In the genomic region with DNA sequence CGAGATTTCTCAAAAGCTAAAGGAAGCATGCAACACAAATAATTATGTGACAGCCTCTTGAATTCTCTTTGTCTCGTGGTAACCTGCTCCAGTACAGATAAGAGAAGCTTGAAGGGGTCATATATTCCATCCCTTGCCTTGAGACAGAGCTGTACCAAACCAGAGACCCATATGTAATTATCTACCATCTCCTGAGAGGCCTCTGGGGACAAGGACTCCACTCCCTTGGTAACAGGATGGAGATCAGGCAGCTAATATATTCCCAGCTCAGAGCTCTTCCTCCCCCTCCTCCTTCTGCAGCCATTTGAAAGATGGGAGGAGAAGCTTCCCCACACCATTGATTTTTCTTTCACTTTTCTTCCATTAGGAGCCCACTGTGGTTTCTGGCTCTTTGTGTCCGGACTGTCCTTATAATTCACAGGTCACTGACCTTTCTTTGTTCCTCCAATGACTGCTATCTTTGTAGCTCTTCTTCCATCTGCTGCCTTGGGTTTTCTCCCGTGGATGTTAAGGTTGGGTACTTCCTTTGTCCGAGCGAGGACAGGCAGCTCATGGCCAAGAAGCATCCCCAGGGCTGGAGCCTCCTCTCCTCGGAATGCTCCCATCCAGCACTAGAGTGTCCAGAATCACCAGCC, we compare ENCODE assay signal across 17 cellular contexts. TPM values are rescaled to one million over a fixed set of nuclear protein-coding genes. Genes with fewer than 3 reads are reported as not detected.
DNase-seq lines count a peak whose midpoint lies in the region; ATAC-seq, FAIRE-seq and TF ChIP-seq lines count a peak whose summit lies in the region.
"Had no signal": no experiment of that assay in that cellular context is flagged by ENCODE, and none has a peak within 500 bp of the region (broad histone marks: within the 10 kb centered on the region; RNA-seq: fewer than 3 reads in every experiment).

No MANE protein-coding gene starts in this region.

- H3K79me2 ChIP-seq in mesendoderm (ENCODE audit: control insufficient read depth, insufficient read depth, low read length): no peaks in the 10 kb centered on the region

- no peak for FAIRE-seq in GM12892 (lab: Jason Lieb, UNC)
- FAIRE-seq: GM12878 had no signal

- no peak overlapping the region for H3K18ac ChIP-seq in mesendoderm (ENCODE audit: low read length)

- H3K4ac ChIP-seq in mesendoderm (ENCODE audit: low read depth, low read length): no peak overlapping the region

- CTCF ChIA-PET in CD4-positive, alpha-beta T cell (lab: Charles Lee): no interaction called here

- no peak overlapping the region for H4K8ac ChIP-seq in mesendoderm (ENCODE audit: low read depth, low read length)

- no peaks in the 10 kb centered on the region for H3K9me3 ChIP-seq in body of pancreas
- no peaks in the 10 kb centered on the region for H3K9me3 ChIP-seq in CD4-positive, alpha-beta T cell (ENCODE audit: control insufficient read depth, low read length)
- H3K9me3 ChIP-seq: gastrocnemius medialis, SJCRH30 had no signal

- peak overlapping the region; percentile 23 for H2BK5ac ChIP-seq in mesendoderm (ENCODE audit: low read length)

- H3K27ac ChIP-seq in mesendoderm (ENCODE audit: low read depth, low read length) (peak overlapping the region; percentile 50), body of pancreas (no peak overlapping the region)
- no peak overlapping the region for H3K27ac ChIP-seq in CD4-positive, alpha-beta T cell (ENCODE audit: low read depth, low read length)
- H3K27ac ChIP-seq: SJCRH30 had no signal

- no peaks in the 10 kb centered on the region for H3K9me3 Mint-ChIP-seq in CD4-positive, alpha-beta T cell
- H3K9me3 Mint-ChIP-seq: activated CD4-positive, alpha-beta T cell treated with anti-CD3 and anti-CD28 coated beads, Interleukin-2, amount 10 ng/mL, durations not matched to agents 7 days and 5 days; memory B cell had no signal

- no peak overlapping the region for H3K23ac ChIP-seq in mesendoderm (ENCODE audit: low read length)

- no peak for TF ChIP-seq CTCF in body of pancreas (IDR thresholded peaks at IDR 0.05)
- no peak for TF ChIP-seq CTCF in CD4-positive, alpha-beta T cell (IDR thresholded peaks at IDR 0.05)

- WGBS in mesendoderm (ENCODE audit: extremely low coverage, insufficient coverage, low lambda C conversion rate): no CpG with 5 or more reads among the region's 7 CpGs
- 84 to 88% methylated on average over 7 of the region's 7 CpGs for WGBS in body of pancreas, 2 donors

- no peak overlapping the region for H3K4me2 ChIP-seq in mesendoderm (ENCODE audit: low read length)

- peaks cover 19% of the 10 kb centered on the region for H3K4me1 ChIP-seq in mesendoderm (ENCODE audit: control insufficient read depth, low read depth, low read length)
- peaks cover 23% of the 10 kb centered on the region for H3K4me1 ChIP-seq in body of pancreas

- H3K4me1 Mint-ChIP-seq in CD4-positive, alpha-beta T cell (ENCODE audit: low read depth): no peaks in the 10 kb centered on the region
- H3K4me1 Mint-ChIP-seq: activated CD4-positive, alpha-beta T cell treated with anti-CD3 and anti-CD28 coated beads, Interleukin-2, amount 10 ng/mL, durations not matched to agents 7 days and 5 days had no signal

- no peak overlapping the region for H3K4me3 Mint-ChIP-seq in CD4-positive, alpha-beta T cell
- H3K4me3 Mint-ChIP-seq: activated CD4-positive, alpha-beta T cell treated with anti-CD3 and anti-CD28 coated beads, Interleukin-2, amount 10 ng/mL, durations not matched to agents 7 days and 5 days; memory B cell had no signal

- POLR2A ChIA-PET in CD4-positive, alpha-beta T cell (lab: Charles Lee): no interaction called here

- H3K4me3 ChIP-seq in mesendoderm (ENCODE audit: low read length): no peak overlapping the region
- no peak overlapping the region for H3K4me3 ChIP-seq in body of pancreas
- H3K4me3 ChIP-seq: gastrocnemius medialis, GM12878, SJCRH30 had no signal

- H4K5ac ChIP-seq in mesendoderm (ENCODE audit: low read length): no peak overlapping the region

- H3K27me3 Mint-ChIP-seq in CD4-positive, alpha-beta T cell: no peaks in the 10 kb centered on the region
- H3K27me3 Mint-ChIP-seq: memory B cell had no signal

- no peak overlapping the region for H3K9ac ChIP-seq in mesendoderm (ENCODE audit: low read length)

- no peak overlapping the region for H2BK120ac ChIP-seq in mesendoderm (ENCODE audit: low read depth, low read length)

- TF ChIP-seq POLR2A in GM12892 (IDR thresholded peaks at IDR 0.05; ENCODE audit: low read depth, low read length) (no peak), body of pancreas (IDR thresholded peaks at IDR 0.05) (no peak)

- H3K36me3 Mint-ChIP-seq in CD4-positive, alpha-beta T cell (ENCODE audit: low read depth): no peaks in the 10 kb centered on the region
- H3K36me3 Mint-ChIP-seq: memory B cell had no signal

- no peak overlapping the region for H2BK15ac ChIP-seq in mesendoderm (replicated peaks; ENCODE audit: low read depth)

- ATAC-seq in body of pancreas (no peak), HG03521 (IDR thresholded peaks at IDR 0.05; ENCODE audit: unreplicated experiment) (no peak)
- no peak for ATAC-seq in CD4-positive, alpha-beta T cell (ENCODE audit: poor library complexity)
- ATAC-seq: gastrocnemius medialis, GM12878 had no signal

- H3K27me3 ChIP-seq in mesendoderm (ENCODE audit: insufficient read depth, low read length, poor library complexity) (no peaks in the 10 kb centered on the region), body of pancreas (no peaks in the 10 kb centered on the region)
- H3K27me3 ChIP-seq in CD4-positive, alpha-beta T cell (ENCODE audit: control insufficient read depth, insufficient read depth, low read length): no peaks in the 10 kb centered on the region
- H3K27me3 ChIP-seq: gastrocnemius medialis, SJCRH30 had no signal

- H3K27ac Mint-ChIP-seq in CD4-positive, alpha-beta T cell: no peak overlapping the region
- H3K27ac Mint-ChIP-seq: activated CD4-positive, alpha-beta T cell treated with anti-CD3 and anti-CD28 coated beads, Interleukin-2, amount 10 ng/mL, durations not matched to agents 7 days and 5 days; memory B cell had no signal

- no peak overlapping the region for H2AK5ac ChIP-seq in mesendoderm (ENCODE audit: low read length)

- H3K79me1 ChIP-seq in mesendoderm (ENCODE audit: low read length): no peaks in the 10 kb centered on the region

- DNase-seq in DMS153 (lab: John Stamatoyannopoulos, UW): peak; percentile 27
- DNase-seq in NCI-H1092 treated with DMSO at 0.1 percent for 48 hours (lab: John Stamatoyannopoulos, UW): peak; percentile 46
- peak; percentile 67 for DNase-seq in NCI-H82 treated with DMSO at 0.1 percent for 48 hours (lab: John Stamatoyannopoulos, UW; ENCODE audit: unreplicated experiment)
- DNase-seq in mesendoderm: no peak
- no peak for DNase-seq in GM12892 (ENCODE audit: insufficient read length)
- DNase-seq in body of pancreas: no peak
- DNase-seq in CD4-positive, alpha-beta T cell: no peak
- DNase-seq: activated CD4-positive, alpha-beta T cell treated with anti-CD3 and anti-CD28 coated beads, Interleukin-2, amount 10 ng/mL, durations not matched to agents 7 days and 5 days; activated T-cell treated with anti-CD3 and anti-CD28 coated beads, Interleukin-2, amount 50 U/mL, for 48 hours; AML-193; EL; gastrocnemius medialis; SJCRH30; T1000 had no signal

- H3K36me3 ChIP-seq in mesendoderm (ENCODE audit: control insufficient read depth, insufficient read depth, low read length): no peaks in the 10 kb centered on the region
- no peaks in the 10 kb centered on the region for H3K36me3 ChIP-seq in body of pancreas (replicated peaks in 1 of 2; ENCODE audit: insufficient read depth in 1 of 2, low read depth in 2 of 2)
- H3K36me3 ChIP-seq: gastrocnemius medialis, SJCRH30 had no signal

- peak overlapping the region; percentile 39 for H3K56ac ChIP-seq in mesendoderm (ENCODE audit: low read length)

- intact Hi-C loops in body of pancreas (cut with DNase I): no loop called here
- intact Hi-C loops in CD4-positive, alpha-beta T cell (cut with DNase I, micrococcal nuclease): no loop called here

RNA-seq across cellular contexts. Expression of a gene that starts 51.3 kb away (rescaled TPM):
- 410 TPM for polyA plus RNA-seq in mesendoderm (2013, experiment 1 of 2)
- polyA plus RNA-seq in mesendoderm (2013, experiment 2 of 2): 416 TPM
- polyA plus RNA-seq in GM12892 (2012; ENCODE audit: missing spikeins): 419 TPM
- total RNA-seq in body of pancreas: 100 to 1,000 TPM; 167 to 208 TPM
- total RNA-seq in CD4-positive, alpha-beta T cell: 100 to 1,000 TPM; 152 to 155 TPM

Comparison
In these comparisons a context has a peak if more than half of its experiments do, and no peak if none do; other contexts are left out.
1. DNase-seq: peak in DMS153 (single experiment), NCI-H1092 treated with DMSO at 0.1 percent for 48 hours (single experiment) and NCI-H82 treated with DMSO at 0.1 percent for 48 hours (single experiment); none in mesendoderm (single experiment), GM12892 (single experiment), body of pancreas (0 of 4) and CD4-positive, alpha-beta T cell (0 of 10).